8 cellular contexts compared by ENCODE assay signal in genomic region chr13:72782717-72783116, GRCh38. TPM values are rescaled to one million over a fixed set of nuclear protein-coding genes. Genes with fewer than 3 reads are reported as not detected.
DNase-seq lines count a peak whose midpoint lies in the region; ATAC-seq, FAIRE-seq and TF ChIP-seq lines count a peak whose summit lies in the region.

No MANE protein-coding gene starts in this region.

- H3K36me3 ChIP-seq in Panc1 (ENCODE audit: control insufficient read depth, insufficient read depth, low read length): peaks cover 15% of the 10 kb centered on the region
- peaks cover 0 to 11% of the 10 kb centered on the region in 2 experiments for H3K36me3 ChIP-seq in endothelial cell of umbilical vein (ENCODE audit: control insufficient read depth in 2 of 2, extremely low read depth in 1 of 2, insufficient read depth in 2 of 2, low read length in 2 of 2)
- H3K36me3 ChIP-seq in pancreas: peaks cover 0 to 4% (median under 1%) of the 10 kb centered on the region in 3 donors

- TF ChIP-seq CTCF in Panc1 (IDR thresholded peaks at IDR 0.05) (no peak), endothelial cell of umbilical vein (IDR thresholded peaks at IDR 0.05; ENCODE audit: extremely low read depth in 1 of 2, insufficient read depth in 1 of 2, low read depth in 1 of 2, low read length in 2 of 2) (no peak), pancreas (IDR thresholded peaks at IDR 0.05) (no peak)

- POLR2A ChIA-PET in Panc1 (lab: Charles Lee): no interaction called here
- POLR2A ChIA-PET in endothelial cell of umbilical vein (lab: Charles Lee): no interaction called here

- no peaks in the 10 kb centered on the region for H4K20me1 ChIP-seq in endothelial cell of umbilical vein (replicated peaks; ENCODE audit: control insufficient read depth, extremely low read depth, insufficient read depth, low read length)

- ATAC-seq in Panc1 (no peak), pancreas (no peak), GM21528 (IDR thresholded peaks at IDR 0.05; ENCODE audit: low FRiP score, unreplicated experiment) (no peak)

- H3K9me3 ChIP-seq in Panc1 (ENCODE audit: control insufficient read depth, insufficient read depth, low read depth, low read length) (no peaks in the 10 kb centered on the region), endothelial cell of umbilical vein (replicated peaks; ENCODE audit: control insufficient read depth, insufficient read depth, low read length) (no peaks in the 10 kb centered on the region), pancreas (peaks cover 0 to 3% (median 0%) of the 10 kb centered on the region in 4 donors)

- H3K27ac ChIP-seq in Panc1 (ENCODE audit: low read length) (peak overlapping the region; percentile 95), endothelial cell of umbilical vein (ENCODE audit: insufficient read depth, low read depth, low read length) (peak overlapping the region; percentile 60), pancreas (peak overlapping the region in 2 of 4 donors; percentile 63 to 73)

- intact Hi-C loops in Panc1 (cut with micrococcal nuclease; ENCODE audit: unreplicated experiment) (no loop called here), endothelial cell of umbilical vein (cut with micrococcal nuclease) (loop anchor here (10.0 kb wide), 1 partner anchor 892 kb away; no protein-coding TSS in a partner anchor), pancreas (cut with DNase I) (no loop called here)

- FAIRE-seq in H54 (lab: Jason Lieb, UNC): peak; percentile 41
- FAIRE-seq in endothelial cell of umbilical vein (lab: Jason Lieb, UNC): no peak
- FAIRE-seq in pancreas (lab: Jason Lieb, UNC): no peak

- H3K4me3 ChIP-seq in Panc1 (ENCODE audit: low read depth in 2 of 2, low read length in 2 of 2) (peak overlapping the region; percentile 84 to 93), endothelial cell of umbilical vein (replicated peaks in 1 of 3; ENCODE audit: insufficient read depth in 1 of 3, low read depth in 1 of 3, low read length in 3 of 3) (peak overlapping the region; percentile 45 to 96 (median 69)), pancreas (peak overlapping the region; percentile 68 to 98 (median 88))

- H3K4me2 ChIP-seq in endothelial cell of umbilical vein (ENCODE audit: insufficient read depth, low read length): peak overlapping the region; percentile 99

- in situ Hi-C loops in Panc1 (cut with HindIII; ENCODE audit: low pct_unique_long_range_greater_than_20kb, low sequenced_read_pairs): no loop called here

- DNase-seq in H54 (ENCODE audit: insufficient read length, low spot score) (no peak), Panc1 (ENCODE audit: low read depth, low spot score) (no peak), endothelial cell of umbilical vein (ENCODE audit: low read depth, low spot score) (peak; percentile 54), pancreas (no peak), Ammon's horn (ENCODE audit: low spot score) (no peak), hippocampal formation (lab: John Stamatoyannopoulos, UW) (no peak)
- DNase-seq in activated CD4-positive, CD25-positive, alpha-beta regulatory T cell (lab: John Stamatoyannopoulos, UW): no peak

- H3K9ac ChIP-seq in endothelial cell of umbilical vein (replicated peaks; ENCODE audit: extremely low read depth, insufficient read depth, low read length): peak overlapping the region; percentile 72

- no peaks in the 10 kb centered on the region for H3K9me1 ChIP-seq in endothelial cell of umbilical vein (replicated peaks; ENCODE audit: control insufficient read depth, extremely low read depth, insufficient read depth, low read length)

- peaks cover 82% of the 10 kb centered on the region for H3K79me2 ChIP-seq in endothelial cell of umbilical vein (ENCODE audit: control insufficient read depth, insufficient read depth, low read length)

- TF ChIP-seq POLR2A in H54 (IDR thresholded peaks at IDR 0.05; ENCODE audit: low read depth, low read length): no peak
- TF ChIP-seq POLR2A in endothelial cell of umbilical vein (IDR thresholded peaks at IDR 0.05; ENCODE audit: low read depth, low read length): no peak

- H3K27me3 ChIP-seq in Panc1 (ENCODE audit: control insufficient read depth, insufficient read depth, low read length) (no peaks in the 10 kb centered on the region), endothelial cell of umbilical vein (ENCODE audit: control insufficient read depth in 2 of 2, insufficient read depth in 2 of 2, low read length in 2 of 2) (no peaks in the 10 kb centered on the region), pancreas (no peaks in the 10 kb centered on the region)

- CTCF ChIA-PET in Panc1 (lab: Charles Lee) (no interaction called here), endothelial cell of umbilical vein (lab: Charles Lee) (no interaction called here)

- 1 to 3% methylated on average over 7 of the region's 7 CpGs for WGBS in pancreas, 2 donors

- dilution Hi-C loops in endothelial cell of umbilical vein (cut with MboI; ENCODE audit: extremely low pct_ligation_motif_present, low sequenced_read_pairs): no loop called here

- H2AFZ ChIP-seq in endothelial cell of umbilical vein (ENCODE audit: low read depth, low read length): peak overlapping the region; percentile 63

- BruUV-seq in Panc1 (replicated peaks; lab: Mats Ljungman, UMichigan) (no TSS peak), endothelial cell of umbilical vein (replicated peaks; lab: Mats Ljungman, UMichigan) (no TSS peak)

- peaks cover 3% of the 10 kb centered on the region; the same call in 1 of the 2 replicates for H3K4me1 ChIP-seq in Panc1 (ENCODE audit: control insufficient read depth, insufficient read depth, low read length)
- H3K4me1 ChIP-seq in endothelial cell of umbilical vein (ENCODE audit: control insufficient read depth, extremely low read depth, insufficient read depth, low read length): peaks cover 25% of the 10 kb centered on the region
- H3K4me1 ChIP-seq in pancreas: peaks cover 8 to 24% (median 16%) of the 10 kb centered on the region in 3 donors

TF ChIP-seq in endothelial cell of umbilical vein, 7 proteins besides CTCF, POLR2A, EP300 and RAD21 (continues in another document):
- TF ChIP-seq GATA2 (IDR thresholded peaks at IDR 0.05; ENCODE audit: insufficient read depth, insufficient read length, low read depth, low read length) (no peak), MYC (IDR thresholded peaks at IDR 0.05; ENCODE audit: low read depth, low read length) (no peak)

RNA-seq across cellular contexts. Expression of gene PIBF1, which starts 0.8 kb away (rescaled TPM):
- total RNA-seq in Panc1 (2021; ENCODE audit: unreplicated experiment) (11.7 TPM), endothelial cell of umbilical vein (18.2 and 18.4 TPM in 2 replicates), pancreas (10 to 100 TPM in 1 of 6 donors, 1 to 10 TPM in 5; 6.1 to 11.4 (median 8.9) TPM)
- 4.9 TPM for polyA plus RNA-seq in Panc1 (2012; ENCODE audit: insufficient read length)
- polyA plus RNA-seq in endothelial cell of umbilical vein (0.72 and 1.4 TPM in 2 replicates), pancreas (10 to 100 TPM in 1 of 2 donors, 1 to 10 TPM in 1; 8.3 to 13.5 TPM)
- polyA plus RNA-seq in endothelial cell of umbilical vein (2011; cell fraction: cytosol; rRNA removed): 3.1 and 3.6 TPM in 2 replicates
- 5.8 and 9.6 TPM in 2 replicates for polyA plus RNA-seq in endothelial cell of umbilical vein (2011; cell fraction: nucleus; rRNA removed)
- 12.6 and 14.5 TPM in 2 replicates for polyA plus RNA-seq in endothelial cell of umbilical vein (2012)
- 5.1 and 5.2 TPM in 2 replicates for polyA minus RNA-seq in endothelial cell of umbilical vein
- 5.7 TPM for polyA minus RNA-seq in endothelial cell of umbilical vein (2011; cell fraction: cytosol; rRNA and poly(A)+ RNA removed)
- 19.4 and 27.0 TPM in 2 replicates for polyA minus RNA-seq in endothelial cell of umbilical vein (2011; cell fraction: nucleus; rRNA and poly(A)+ RNA removed)

RNA-seq across cellular contexts. Expression of gene DIS3, which starts 1.0 kb away (rescaled TPM):
- total RNA-seq in Panc1 (2021; ENCODE audit: unreplicated experiment) (21.8 TPM), endothelial cell of umbilical vein (31.4 and 32.8 TPM in 2 replicates), pancreas (10 to 100 TPM in 4 of 6 donors, 1 to 10 TPM in 2; 6.4 to 14.2 (median 11.3) TPM)
- 20.0 TPM for polyA plus RNA-seq in Panc1 (2012; ENCODE audit: insufficient read length)
- polyA plus RNA-seq in endothelial cell of umbilical vein (11.4 and 12.4 TPM in 2 replicates), pancreas (1 to 10 TPM; 3.2 to 5.7 TPM)
- 11.7 and 11.9 TPM in 2 replicates for polyA plus RNA-seq in endothelial cell of umbilical vein (2011; cell fraction: cytosol; rRNA removed)
- 21.1 and 27.4 TPM in 2 replicates for polyA plus RNA-seq in endothelial cell of umbilical vein (2011; cell fraction: nucleus; rRNA removed)
- polyA plus RNA-seq in endothelial cell of umbilical vein (2012): 28.5 and 36.7 TPM in 2 replicates
- 18.1 and 20.7 TPM in 2 replicates for polyA minus RNA-seq in endothelial cell of umbilical vein
- polyA minus RNA-seq in endothelial cell of umbilical vein (2011; cell fraction: cytosol; rRNA and poly(A)+ RNA removed): 20.1 TPM
- 17.9 and 29.5 TPM in 2 replicates for polyA minus RNA-seq in endothelial cell of umbilical vein (2011; cell fraction: nucleus; rRNA and poly(A)+ RNA removed)

RNA-seq across cellular contexts. Expression of gene BORA, which starts 55.0 kb away (rescaled TPM):
- 8.0 TPM for total RNA-seq in Panc1 (2021; ENCODE audit: unreplicated experiment)
- 2.5 TPM for polyA plus RNA-seq in Panc1 (2012; ENCODE audit: insufficient read length)
- total RNA-seq in endothelial cell of umbilical vein: 11.2 and 11.5 TPM in 2 replicates
- polyA plus RNA-seq in endothelial cell of umbilical vein: 2.4 and 3.2 TPM in 2 replicates
- 4.9 and 5.3 TPM in 2 replicates for polyA plus RNA-seq in endothelial cell of umbilical vein (2011; cell fraction: cytosol; rRNA removed)
- 4.8 and 5.6 TPM in 2 replicates for polyA plus RNA-seq in endothelial cell of umbilical vein (2011; cell fraction: nucleus; rRNA removed)
- polyA plus RNA-seq in endothelial cell of umbilical vein (2012): 5.9 and 10.7 TPM in 2 replicates
- 2.7 and 3.9 TPM in 2 replicates for polyA minus RNA-seq in endothelial cell of umbilical vein
- polyA minus RNA-seq in endothelial cell of umbilical vein (2011; cell fraction: cytosol; rRNA and poly(A)+ RNA removed): 3.5 TPM
- polyA minus RNA-seq in endothelial cell of umbilical vein (2011; cell fraction: nucleus; rRNA and poly(A)+ RNA removed): 3.7 and 4.6 TPM in 2 replicates
- total RNA-seq in pancreas: 1 to 10 TPM in 4 of 6 donors, under 1 TPM in 2; 0.51 to 1.9 (median 1.2) TPM
- polyA plus RNA-seq in pancreas: 1 to 10 TPM in 1 of 2 donors, under 1 TPM in 1; 0.84 to 1.2 TPM

RNA-seq across cellular contexts. Expression of gene MZT1, which starts 55.3 kb away (rescaled TPM):
- total RNA-seq in Panc1 (2021; ENCODE audit: unreplicated experiment): 9.8 TPM
- 3.6 TPM for polyA plus RNA-seq in Panc1 (2012; ENCODE audit: insufficient read length)
- total RNA-seq in endothelial cell of umbilical vein: 19.4 and 22.6 TPM in 2 replicates
- polyA plus RNA-seq in endothelial cell of umbilical vein: 4.2 and 6.3 TPM in 2 replicates
- 6.0 and 6.4 TPM in 2 replicates for polyA plus RNA-seq in endothelial cell of umbilical vein (2011; cell fraction: cytosol; rRNA removed)
- 1.4 and 3.3 TPM in 2 replicates for polyA plus RNA-seq in endothelial cell of umbilical vein (2011; cell fraction: nucleus; rRNA removed)
- polyA plus RNA-seq in endothelial cell of umbilical vein (2012): 13.6 and 21.1 TPM in 2 replicates
- 1.8 and 2.0 TPM in 2 replicates for polyA minus RNA-seq in endothelial cell of umbilical vein
- 7.1 TPM for polyA minus RNA-seq in endothelial cell of umbilical vein (2011; cell fraction: cytosol; rRNA and poly(A)+ RNA removed)
- 1.1 and 1.4 TPM in 2 replicates for polyA minus RNA-seq in endothelial cell of umbilical vein (2011; cell fraction: nucleus; rRNA and poly(A)+ RNA removed)
- 1 to 10 TPM; 1.8 to 4.6 (median 3.7) TPM for total RNA-seq in pancreas
- polyA plus RNA-seq in pancreas: 1 to 10 TPM; 4.0 to 6.5 TPM
